9 cellular contexts compared by ENCODE assay signal in the genomic region with DNA sequence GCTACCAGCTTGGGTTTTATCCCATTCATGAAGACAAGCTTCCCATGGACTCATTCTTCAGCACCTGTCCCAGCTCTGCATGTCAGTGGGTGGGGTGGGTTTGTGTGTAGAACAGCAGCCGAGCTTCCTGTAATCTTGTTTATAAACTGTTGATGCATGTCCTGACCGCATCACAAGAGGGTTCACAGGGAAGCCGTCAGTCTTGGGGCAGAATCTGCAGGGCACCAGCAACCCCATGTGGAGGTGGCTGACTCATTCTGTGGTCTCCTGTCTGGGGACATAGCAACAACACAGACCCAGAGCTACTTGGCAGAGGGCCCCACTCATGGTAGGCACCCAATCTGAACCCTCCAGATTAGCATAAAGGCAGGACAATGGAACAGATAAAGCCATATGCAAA. TPM values are rescaled to one million over a fixed set of nuclear protein-coding genes. Genes with fewer than 3 reads are reported as not detected.
DNase-seq lines count a peak whose midpoint lies in the region; ATAC-seq and TF ChIP-seq lines count a peak whose summit lies in the region.
"Had no signal": no experiment of that assay in that cellular context is flagged by ENCODE, and none has a peak within 500 bp of the region (broad histone marks: within the 10 kb centered on the region; RNA-seq: fewer than 3 reads in every experiment).

No MANE protein-coding gene starts in this region.

- ATAC-seq in GM21381 (IDR thresholded peaks at IDR 0.05; ENCODE audit: unreplicated experiment), result peak; percentile 79
- ATAC-seq: Panc1 had no signal

- in situ Hi-C loops in astrocyte of the cerebellum (cut with HindIII; ENCODE audit: low sequenced_read_pairs), result no loop called here

- no peak overlapping the region for H3K4me3 ChIP-seq in astrocyte of the cerebellum (ENCODE audit: low read depth, low read length)

- DNase-seq in COR-L47 (lab: John Stamatoyannopoulos, UW) (peak; percentile 90), HS-27A (ENCODE audit: low read depth) (peak; percentile 76), T-helper 22 cell (ENCODE audit: low read depth) (peak; percentile 91), astrocyte of the cerebellum (ENCODE audit: low read depth) (peak; percentile 91), lung microvascular endothelial cell (ENCODE audit: low read depth in 2 of 2) (peak; percentile 77), NCI-H1105 (lab: John Stamatoyannopoulos, UW) (no peak)
- DNase-seq in stimulated activated naive CD4-positive, alpha-beta T cell treated with Interleukin-2 at 50 U/mL for 16 hours (lab: John Stamatoyannopoulos, UW), result peak; percentile 88

- no peak for TF ChIP-seq CTCF in astrocyte of the cerebellum (IDR thresholded peaks at IDR 0.05; ENCODE audit: low read depth, low read length, missing control alignments)

RNA-seq across cellular contexts. Expression of a gene that starts 35.6 kb away (rescaled TPM):
- 7.2 and 13.5 TPM in 2 replicates for total RNA-seq in lung microvascular endothelial cell
